In the genomic region with DNA sequence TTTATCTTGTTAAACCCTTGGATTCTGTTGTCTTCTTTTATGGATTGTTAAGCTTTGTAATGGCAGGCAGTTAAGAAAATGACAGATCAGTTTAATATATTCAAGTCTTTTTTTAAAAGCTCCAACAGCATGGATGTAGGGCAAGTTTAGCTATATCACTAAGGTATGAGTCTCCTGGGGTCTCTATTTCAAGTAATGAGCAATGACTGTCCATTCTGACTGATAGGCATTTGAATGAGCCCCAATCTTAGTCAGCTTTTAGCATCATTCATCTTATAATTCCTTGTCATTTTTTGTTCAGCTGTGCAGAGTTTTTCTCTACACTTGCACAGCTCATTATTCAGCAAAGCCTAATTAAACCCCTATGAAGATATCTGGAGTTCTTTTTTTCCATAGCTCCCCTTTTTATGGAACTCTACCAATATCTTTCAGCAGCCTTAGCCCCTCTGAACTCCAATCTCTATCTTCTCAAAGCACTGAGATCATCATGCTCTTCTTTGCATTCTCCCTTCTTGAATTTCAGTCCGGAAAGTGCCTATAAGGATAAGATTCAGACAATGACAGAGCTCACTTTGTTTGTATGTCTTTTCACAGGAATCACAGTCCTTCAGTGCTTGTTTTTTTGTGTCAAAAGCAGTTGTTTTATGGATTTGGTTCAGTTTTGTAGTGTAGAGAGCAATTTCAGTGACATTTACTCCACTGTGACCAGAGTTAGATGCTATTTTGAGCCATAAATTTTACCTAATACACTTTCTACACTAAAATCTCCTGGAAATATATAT, we compare ENCODE assay signal across 34 cellular contexts.
"Had no signal": no experiment of that assay in that cellular context is flagged by ENCODE, and none has a peak within 500 bp of the region (broad histone marks: within the 10 kb centered on the region; RNA-seq: fewer than 3 reads in every experiment).

No MANE protein-coding gene starts in this region.

- H3K4me3 ChIP-seq: ascending aorta, breast epithelium, K562, Peyer's patch, SJSA1 had no signal

- H3K36me3 Mint-ChIP-seq: activated naive CD4-positive, alpha-beta T cell treated with anti-CD3 and anti-CD28 coated beads, Interleukin-2, amount 50 U/mL, for 24 hours; activated naive CD8-positive, alpha-beta T cell treated with anti-CD3 and anti-CD28 coated beads, Interleukin-2, amount 10 ng/mL, durations not matched to agents 7 days and 5 days; WTC11 had no signal

- FAIRE-seq: K562 had no signal

- H3K36me3 ChIP-seq: ascending aorta, breast epithelium, Peyer's patch, SJSA1 had no signal

- H3K27me3 ChIP-seq: ascending aorta, breast epithelium, Peyer's patch, SJSA1 had no signal

- H3K27ac ChIP-seq: ascending aorta, breast epithelium, Peyer's patch, SJSA1 had no signal

- DNase-seq: activated CD4-positive, alpha-beta T cell treated with anti-CD3 and anti-CD28 coated beads for 36 hours; activated CD4-positive, alpha-beta T cell treated with anti-CD3 and anti-CD28 coated beads, Interleukin-2, amount 10 ng/mL, durations not matched to agents 7 days and 5 days; activated CD4-positive, alpha-beta T cell treated with anti-CD3 and anti-CD28 coated beads, Interleukin-2, amount 50 U/mL, for 48 hours; activated CD8-positive, alpha-beta T cell treated with anti-CD3 and anti-CD28 coated beads, Interleukin-2, amount 10 ng/mL, durations not matched to agents 7 days and 5 days; activated gamma-delta T cell; activated naive CD4-positive, alpha-beta T cell treated with Interleukin-2 at 50 U/mL for 16 hours; activated naive CD8-positive, alpha-beta T cell treated with anti-CD3 and anti-CD28 coated beads, Interleukin-2, amount 10 ng/mL, durations not matched to agents 7 days and 5 days; activated T-cell treated with anti-CD3 and anti-CD28 coated beads, Interleukin-2, amount 50 U/mL, for 24 hours; amygdala; NCI-H1048; NCI-H1105 treated with DMSO at 0.1 percent for 48 hours; NCI-H1436; NCI-H1694; NCI-H2029; NCI-H2227 treated with DMSO at 0.1 percent for 48 hours; NCI-H446 treated with DMSO at 0.1 percent for 48 hours; NCI-H524; NCI-H69; NK-92 treated with Interleukin-12 subunit alpha and Interleukin-12 subunit beta, amount 100 ng/mL, for 24 hours; PC-3; Peyer's patch; RPMI8226; SHP77 treated with DMSO at 0.1 percent for 48 hours; SK-N-SH had no signal

- H3K4me1 ChIP-seq: ascending aorta, breast epithelium, Peyer's patch, SJSA1 had no signal

- H3K27ac Mint-ChIP-seq: activated CD4-positive, alpha-beta T cell treated with anti-CD3 and anti-CD28 coated beads for 36 hours; activated CD4-positive, alpha-beta T cell treated with anti-CD3 and anti-CD28 coated beads, Interleukin-2, amount 10 ng/mL, durations not matched to agents 7 days and 5 days; activated CD8-positive, alpha-beta T cell treated with anti-CD3 and anti-CD28 coated beads, Interleukin-2, amount 10 ng/mL, durations not matched to agents 7 days and 5 days; activated naive CD4-positive, alpha-beta T cell treated with anti-CD3 and anti-CD28 coated beads, Interleukin-2, amount 50 U/mL, for 24 hours; activated naive CD8-positive, alpha-beta T cell treated with anti-CD3 and anti-CD28 coated beads, Interleukin-2, amount 10 ng/mL, durations not matched to agents 7 days and 5 days; activated T-cell treated with anti-CD3 and anti-CD28 coated beads, Interleukin-2, amount 50 U/mL, for 24 hours; activated T-helper 2 cell treated with anti-CD3 and anti-CD28 coated beads, Interferon-gamma antibody, Interleukin-2, Interleukin-4, amounts not matched to agents 10 μg/mL and 5 μg/mL and 100 μg/mL, durations not matched to agents 14 hours and 24 hours and 36 hours; T-helper 1 cell treated with Interleukin-12 subunit alpha and Interleukin-12 subunit beta and Interleukin-4 antibody, amounts not matched to agents 30 μg/mL and 1 μg/mL, for 36 hours; T-helper 2 cell treated with Interferon-gamma antibody and Interleukin-4, amounts not matched to agents 5 μg/mL and 100 μg/mL, for 36 hours; WTC11 had no signal

- ATAC-seq: activated CD4-positive, alpha-beta T cell treated with anti-CD3 and anti-CD28 coated beads for 36 hours; activated CD4-positive, CD25-positive, alpha-beta regulatory T cell treated with anti-CD3 and anti-CD28 coated beads, Interleukin-2, amount 50 U/mL, for 24 hours; activated CD8-positive, alpha-beta T cell treated with anti-CD3 and anti-CD28 coated beads, Interleukin-2, amount 10 ng/mL, durations not matched to agents 7 days and 5 days; K562; PC-3; WTC11 had no signal

- H3K9me3 ChIP-seq: ascending aorta, breast epithelium, Peyer's patch, SJSA1, SK-N-SH had no signal

- H3K4me1 Mint-ChIP-seq: activated CD4-positive, alpha-beta T cell treated with anti-CD3 and anti-CD28 coated beads for 36 hours; activated CD4-positive, alpha-beta T cell treated with anti-CD3 and anti-CD28 coated beads, Interleukin-2, amount 10 ng/mL, durations not matched to agents 7 days and 5 days; activated naive CD4-positive, alpha-beta T cell treated with anti-CD3 and anti-CD28 coated beads, Interleukin-2, amount 50 U/mL, for 24 hours; activated naive CD8-positive, alpha-beta T cell treated with anti-CD3 and anti-CD28 coated beads, Interleukin-2, amount 10 ng/mL, durations not matched to agents 7 days and 5 days had no signal

- H3K9ac ChIP-seq: SK-N-SH had no signal

- H3K4me3 Mint-ChIP-seq: activated CD4-positive, alpha-beta T cell treated with anti-CD3 and anti-CD28 coated beads for 36 hours; activated CD4-positive, alpha-beta T cell treated with anti-CD3 and anti-CD28 coated beads, Interleukin-2, amount 10 ng/mL, durations not matched to agents 7 days and 5 days; activated CD8-positive, alpha-beta T cell treated with anti-CD3 and anti-CD28 coated beads, Interleukin-2, amount 10 ng/mL, durations not matched to agents 7 days and 5 days; activated naive CD4-positive, alpha-beta T cell treated with anti-CD3 and anti-CD28 coated beads, Interleukin-2, amount 50 U/mL, for 24 hours; activated naive CD8-positive, alpha-beta T cell treated with anti-CD3 and anti-CD28 coated beads, Interleukin-2, amount 10 ng/mL, durations not matched to agents 7 days and 5 days; activated T-cell treated with anti-CD3 and anti-CD28 coated beads, Interleukin-2, amount 50 U/mL, for 24 hours; T-helper 1 cell treated with Interleukin-12 subunit alpha and Interleukin-12 subunit beta and Interleukin-4 antibody, amounts not matched to agents 30 μg/mL and 1 μg/mL, for 36 hours; T-helper 2 cell treated with Interferon-gamma antibody and Interleukin-4, amounts not matched to agents 5 μg/mL and 100 μg/mL, for 36 hours; WTC11 had no signal

- H3K9me3 Mint-ChIP-seq: activated CD4-positive, alpha-beta T cell treated with anti-CD3 and anti-CD28 coated beads, Interleukin-2, amount 10 ng/mL, durations not matched to agents 7 days and 5 days; activated naive CD8-positive, alpha-beta T cell treated with anti-CD3 and anti-CD28 coated beads, Interleukin-2, amount 10 ng/mL, durations not matched to agents 7 days and 5 days; activated T-cell treated with anti-CD3 and anti-CD28 coated beads, Interleukin-2, amount 50 U/mL, for 24 hours; activated T-helper 2 cell treated with anti-CD3 and anti-CD28 coated beads, Interferon-gamma antibody, Interleukin-2, Interleukin-4, amounts not matched to agents 10 μg/mL and 5 μg/mL and 100 μg/mL, durations not matched to agents 14 hours and 24 hours and 36 hours; T-helper 1 cell treated with Interleukin-12 subunit alpha and Interleukin-12 subunit beta and Interleukin-4 antibody, amounts not matched to agents 30 μg/mL and 1 μg/mL, for 36 hours; T-helper 2 cell treated with Interferon-gamma antibody and Interleukin-4, amounts not matched to agents 5 μg/mL and 100 μg/mL, for 36 hours had no signal

- H3K4me2 ChIP-seq: SK-N-SH had no signal
